1 cellular context compared by ENCODE assay signal in the genomic region with DNA sequence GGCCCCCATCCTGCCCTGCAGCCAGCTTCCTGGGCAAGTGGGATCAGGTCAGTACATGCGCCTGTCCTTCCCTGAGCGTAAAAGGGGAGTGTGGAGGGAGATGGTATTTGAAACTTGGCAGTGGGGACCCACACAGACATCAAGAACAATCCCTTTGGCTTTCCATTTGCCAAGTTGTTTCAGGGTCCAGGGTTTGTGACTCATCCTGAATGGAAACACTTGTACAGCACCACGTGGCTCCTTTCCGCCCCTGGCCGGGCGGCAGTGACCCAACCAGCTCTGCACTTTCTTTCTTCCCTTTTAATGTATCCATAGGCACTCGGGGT.
TF ChIP-seq lines count a peak whose summit lies in the region.

No MANE protein-coding gene starts in this region.

TF ChIP-seq in IMR-90, 13 proteins besides CTCF, POLR2A, EP300 and RAD21 (continued from another document):
- TF ChIP-seq FOS (IDR thresholded peaks at IDR 0.05; ENCODE audit: low read depth, low read length) (peak; percentile 14; the same call in 1 of the 2 replicates), CEBPB (IDR thresholded peaks at IDR 0.05; ENCODE audit: low read depth, low read length) (no peak)
TF ChIP-seq in IMR-90: peak in this region for 2.
